10 cellular contexts compared by ENCODE assay signal in genomic region chr4:168511780-168512467, GRCh38. TPM values are rescaled to one million over a fixed set of nuclear protein-coding genes. Genes with fewer than 3 reads are reported as not detected.
DNase-seq lines count a peak whose midpoint lies in the region.
"Had no signal": no experiment of that assay in that cellular context is flagged by ENCODE, and none has a peak within 500 bp of the region (broad histone marks: within the 10 kb centered on the region; RNA-seq: fewer than 3 reads in every experiment).

No MANE protein-coding gene starts in this region.

- no peak overlapping the region for H3K4me3 ChIP-seq in MG63
- H3K4me3 ChIP-seq: dorsolateral prefrontal cortex had no signal

- no peaks in the 10 kb centered on the region for H3K36me3 ChIP-seq in MG63

- no peaks in the 10 kb centered on the region for H3K27me3 ChIP-seq in MG63

- peak; percentile 59 for DNase-seq in activated gamma-delta T cell treated with Interleukin-2 at 50 U/mL for 16 hours
- no peak for DNase-seq in activated gamma-delta T cell (lab: John Stamatoyannopoulos, UW)
- DNase-seq in activated effector memory CD4-positive, alpha-beta T cell treated with anti-CD3 and anti-CD28 coated beads, Interleukin-2, amount 50 U/mL, for 16 hours, result peak; percentile 85
- DNase-seq in stimulated activated CD4-positive, alpha-beta T cell treated with anti-CD3 and anti-CD28 coated beads, Interleukin-12 subunit alpha, Interleukin-12 subunit beta, amount 100 ng/mL, for 4 hours, result peak; percentile 37
- DNase-seq in COLO829 (ENCODE audit: low spot score), result no peak
- DNase-seq in MG63, result no peak
- no peak for DNase-seq in middle frontal gyrus (ENCODE audit: extremely low spot score, low spot score)
- DNase-seq in Ammon's horn (ENCODE audit: low spot score), result no peak
- DNase-seq: 8988T, dorsolateral prefrontal cortex had no signal

- H3K9me3 ChIP-seq in MG63, result no peaks in the 10 kb centered on the region

RNA-seq across cellular contexts. Expression of gene PALLD, which starts 15.1 kb away (rescaled TPM):
- total RNA-seq in MG63 (2014; rRNA removed; shearing (Covaris generic); ENCODE audit: low replicate concordance), result 40.2 and 46.8 TPM in 2 replicates

RNA-seq across cellular contexts. Expression of gene DDX60L, which starts 31.6 kb away (rescaled TPM):
- total RNA-seq in MG63 (2014; rRNA removed; shearing (Covaris generic); ENCODE audit: low replicate concordance), result 7.6 and 8.1 TPM in 2 replicates

Comparison
In these comparisons a context has a peak if more than half of its experiments do, and no peak if none do; other contexts are left out.
1. DNase-seq: peak in activated gamma-delta T cell treated with Interleukin-2 at 50 U/mL for 16 hours (single experiment), activated effector memory CD4-positive, alpha-beta T cell treated with anti-CD3 and anti-CD28 coated beads, Interleukin-2, amount 50 U/mL, for 16 hours (single experiment) and stimulated activated CD4-positive, alpha-beta T cell treated with anti-CD3 and anti-CD28 coated beads, Interleukin-12 subunit alpha, Interleukin-12 subunit beta, amount 100 ng/mL, for 4 hours (single experiment); none in activated gamma-delta T cell (single experiment), COLO829 (single experiment), MG63 (single experiment), middle frontal gyrus (single experiment) and Ammon's horn (single experiment).